In genomic region chr2:178266445-178266844, GRCh38 we compare ENCODE assay signal across 18 cellular contexts.
"Had no signal": no experiment of that assay in that cellular context is flagged by ENCODE, and none has a peak within 500 bp of the region (broad histone marks: within the 10 kb centered on the region; RNA-seq: fewer than 3 reads in every experiment).

No MANE protein-coding gene starts in this region.

- H3K27me3 Mint-ChIP-seq: activated naive CD8-positive, alpha-beta T cell treated with anti-CD3 and anti-CD28 coated beads, Interleukin-2, amount 10 ng/mL, durations not matched to agents 7 days and 5 days; central memory CD8-positive, alpha-beta T cell had no signal

- H3K9me3 Mint-ChIP-seq: activated naive CD8-positive, alpha-beta T cell treated with anti-CD3 and anti-CD28 coated beads, Interleukin-2, amount 10 ng/mL, durations not matched to agents 7 days and 5 days; central memory CD8-positive, alpha-beta T cell; immature natural killer cell; nephron progenitor cell; stimulated activated naive B cell treated with anti-CD40 and anti-IgM and Interleukin-4, amounts not matched to agents 10 μg/mL and 1 μg/mL and 100 μg/mL, for 72 hours had no signal

- H3K27ac ChIP-seq: brain microvascular endothelial cell, heart left ventricle, sigmoid colon, thyroid gland had no signal

- H3K4me3 Mint-ChIP-seq: activated naive CD8-positive, alpha-beta T cell treated with anti-CD3 and anti-CD28 coated beads, Interleukin-2, amount 10 ng/mL, durations not matched to agents 7 days and 5 days; central memory CD8-positive, alpha-beta T cell; immature natural killer cell; nephron progenitor cell; stimulated activated naive B cell treated with anti-CD40 and anti-IgM and Interleukin-4, amounts not matched to agents 10 μg/mL and 1 μg/mL and 100 μg/mL, for 72 hours had no signal

- H3K36me3 ChIP-seq: brain microvascular endothelial cell, heart left ventricle, sigmoid colon, thyroid gland had no signal

- H3K36me3 Mint-ChIP-seq: activated naive CD8-positive, alpha-beta T cell treated with anti-CD3 and anti-CD28 coated beads, Interleukin-2, amount 10 ng/mL, durations not matched to agents 7 days and 5 days; immature natural killer cell; stimulated activated naive B cell treated with anti-CD40 and anti-IgM and Interleukin-4, amounts not matched to agents 10 μg/mL and 1 μg/mL and 100 μg/mL, for 72 hours had no signal

- H3K4me3 ChIP-seq: heart left ventricle, sigmoid colon, thyroid gland had no signal

- H3K4me1 Mint-ChIP-seq: activated naive CD8-positive, alpha-beta T cell treated with anti-CD3 and anti-CD28 coated beads, Interleukin-2, amount 10 ng/mL, durations not matched to agents 7 days and 5 days; central memory CD8-positive, alpha-beta T cell; immature natural killer cell; stimulated activated naive B cell treated with anti-CD40 and anti-IgM and Interleukin-4, amounts not matched to agents 10 μg/mL and 1 μg/mL and 100 μg/mL, for 72 hours had no signal

- H3K9me3 ChIP-seq: heart left ventricle, sigmoid colon, thyroid gland had no signal

- H3K27me3 ChIP-seq: brain microvascular endothelial cell, heart left ventricle, sigmoid colon, thyroid gland had no signal

- H3K27ac Mint-ChIP-seq: activated naive CD8-positive, alpha-beta T cell treated with anti-CD3 and anti-CD28 coated beads, Interleukin-2, amount 10 ng/mL, durations not matched to agents 7 days and 5 days; immature natural killer cell; stimulated activated naive B cell treated with anti-CD40 and anti-IgM and Interleukin-4, amounts not matched to agents 10 μg/mL and 1 μg/mL and 100 μg/mL, for 72 hours had no signal

- DNase-seq: activated CD4-positive, CD25-positive, alpha-beta regulatory T cell treated with anti-CD3 and anti-CD28 coated beads, Interleukin-2, amount 50 U/mL, for 72 hours; activated naive CD4-positive, alpha-beta T cell; activated naive CD8-positive, alpha-beta T cell treated with anti-CD3 and anti-CD28 coated beads, Interleukin-2, amount 10 ng/mL, durations not matched to agents 7 days and 5 days; activated T-cell treated with anti-CD3 and anti-CD28 coated beads for 4 hours; anterior cingulate cortex; brain microvascular endothelial cell; effector CD8-positive, alpha-beta T cell; foreskin fibroblast; heart left ventricle; immature natural killer cell; mesendoderm; nephron progenitor cell; sigmoid colon; stimulated activated CD4-positive, alpha-beta T cell treated with anti-CD3 and anti-CD28 coated beads, Interleukin-2, amount 100 ng/mL, for 24 hours; stimulated activated naive B cell treated with anti-CD40 and anti-IgM and Interleukin-4, amounts not matched to agents 10 μg/mL and 1 μg/mL and 100 μg/mL, for 72 hours; T-helper 9 cell; thyroid gland had no signal
